ENCODE assay signal across 17 cellular contexts in the genomic region with DNA sequence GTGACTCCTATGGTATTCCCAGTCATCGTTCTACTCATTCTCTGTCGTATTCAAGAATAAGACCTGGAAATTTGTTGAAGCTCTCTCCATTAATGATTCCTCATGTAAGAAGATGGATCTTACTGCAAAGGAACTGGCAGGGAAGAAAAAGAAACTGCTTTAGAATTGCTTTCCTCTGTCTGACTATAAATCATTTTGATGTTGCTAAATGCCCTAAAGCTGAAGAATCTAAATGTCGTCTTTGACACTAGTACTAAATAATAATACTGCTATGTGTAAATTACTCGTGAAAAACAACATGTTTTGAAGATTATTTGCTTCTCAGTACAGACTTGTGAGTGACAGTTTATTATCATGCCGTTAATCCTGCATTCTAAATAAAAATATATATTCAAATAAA. TPM values are rescaled to one million over a fixed set of nuclear protein-coding genes. Genes with fewer than 3 reads are reported as not detected.
DNase-seq lines count a peak whose midpoint lies in the region; ATAC-seq, FAIRE-seq and TF ChIP-seq lines count a peak whose summit lies in the region.
"Had no signal": no experiment of that assay in that cellular context is flagged by ENCODE, and none has a peak within 500 bp of the region (broad histone marks: within the 10 kb centered on the region; RNA-seq: fewer than 3 reads in every experiment).

No MANE protein-coding gene starts in this region.

- H3K4me2 ChIP-seq in K562 (ENCODE audit: insufficient read depth, low read length): peak overlapping the region; percentile 67; the same call in 1 of the 2 replicates
- H3K4me2 ChIP-seq in hepatocyte: no peak overlapping the region
- H3K4me2 ChIP-seq: A549 had no signal

- H3K9me3 Mint-ChIP-seq in activated CD4-positive, alpha-beta memory T cell treated with anti-CD3 and anti-CD28 coated beads, Interleukin-2, amount 10 ng/mL, durations not matched to agents 7 days and 5 days: no peaks in the 10 kb centered on the region
- H3K9me3 Mint-ChIP-seq: CD8-positive, alpha-beta T cell; H9 had no signal

- no TSS peak for BruUV-seq in K562 (replicated peaks; lab: Mats Ljungman, UMichigan)

- H3K36me3 ChIP-seq in K562 (ENCODE audit: control insufficient read depth, insufficient read depth, low read length) (no peaks in the 10 kb centered on the region), hepatocyte (replicated peaks; ENCODE audit: insufficient read depth, low read depth) (no peaks in the 10 kb centered on the region), gastrocnemius medialis (no peaks in the 10 kb centered on the region), uterus (no peaks in the 10 kb centered on the region)

- peak overlapping the region; percentile 86 for H2AFZ ChIP-seq in K562 (ENCODE audit: low read depth, low read length)
- H2AFZ ChIP-seq in hepatocyte: no peak overlapping the region

- H3K4me1 ChIP-seq in K562 (replicated peaks in 1 of 2; ENCODE audit: control insufficient read depth in 2 of 2, insufficient read depth in 2 of 2, low read length in 2 of 2) (peaks cover 16 to 43% of the 10 kb centered on the region in 2 experiments), hepatocyte (ENCODE audit: insufficient read depth) (peaks cover 26% of the 10 kb centered on the region), gastrocnemius medialis (peaks cover 63% of the 10 kb centered on the region in 2 donors), uterus (peaks cover 0 to 9% of the 10 kb centered on the region in 2 donors)

- intact Hi-C loops in K562 (cut with micrococcal nuclease): no loop called here
- intact Hi-C loops in gastrocnemius medialis (cut with DNase I; ENCODE audit: low total_unique reads): loop anchor here (2.0 to 5.0 kb wide), 2 partner anchors 20 to 316 kb away; a partner anchor contains a TSS
- intact Hi-C loops in uterus (cut with DNase I; ENCODE audit: low total_unique reads): no loop called here

- no peak for ATAC-seq in K562
- no peak for ATAC-seq in gastrocnemius medialis
- ATAC-seq: A549; CD8-positive, alpha-beta T cell had no signal

- no peak for TF ChIP-seq EP300 in K562 (IDR thresholded peaks at IDR 0.05; ENCODE audit: low read length)

- H3K9ac ChIP-seq in K562 (ENCODE audit: insufficient read depth in 1 of 2, low read depth in 2 of 2, low read length in 2 of 2): 0 out of 4 replicates have a peak overlapping the region, but pooled peaks of 1 of the 2 experiments have one; percentile 49

- WGBS in K562 (ENCODE audit: insufficient coverage, low coverage, missing lambda C conversion rate): 35% methylated on average over 5 of the region's 5 CpGs
- 89% methylated on average over 5 of the region's 5 CpGs for WGBS in hepatocyte (ENCODE audit: low lambda C conversion rate, missing lambda C conversion rate)

- CTCF ChIA-PET in K562 (lab: Yijun Ruan, JAX; ENCODE audit: low intra/inter-chr PET ratio): no interaction called here
- CTCF ChIA-PET in activated CD4-positive, alpha-beta memory T cell treated with anti-CD3 and anti-CD28 coated beads, Interleukin-2, amount 10 ng/mL, durations not matched to agents 7 days and 5 days (lab: Charles Lee): no interaction called here

- TF ChIP-seq CTCF in K562 (IDR thresholded peaks at IDR 0.05 in 2 of 3, conservative IDR thresholded peaks at IDR 0.05 in 1 of 3; ENCODE audit: insufficient read depth in 2 of 3, low read depth in 1 of 3, low read length in 3 of 3): no peak
- TF ChIP-seq CTCF in hepatocyte (IDR thresholded peaks at IDR 0.05; ENCODE audit: poor library complexity): no peak
- TF ChIP-seq CTCF in gastrocnemius medialis (IDR thresholded peaks at IDR 0.05 in 4 of 5, conservative IDR thresholded peaks at IDR 0.05 in 1 of 5): no peak
- no peak for TF ChIP-seq CTCF in uterus (IDR thresholded peaks at IDR 0.05)

- H3K4me3 Mint-ChIP-seq in activated CD4-positive, alpha-beta memory T cell treated with anti-CD3 and anti-CD28 coated beads, Interleukin-2, amount 10 ng/mL, durations not matched to agents 7 days and 5 days: no peak overlapping the region
- H3K4me3 Mint-ChIP-seq: CD8-positive, alpha-beta T cell; H9 had no signal

- no peaks in the 10 kb centered on the region for H3K36me3 Mint-ChIP-seq in activated CD4-positive, alpha-beta memory T cell treated with anti-CD3 and anti-CD28 coated beads, Interleukin-2, amount 10 ng/mL, durations not matched to agents 7 days and 5 days (ENCODE audit: low read depth)
- H3K36me3 Mint-ChIP-seq: CD14-positive monocyte; CD8-positive, alpha-beta T cell had no signal

- H4K20me1 ChIP-seq in K562 (replicated peaks; ENCODE audit: control insufficient read depth, insufficient read depth, low read length): no peaks in the 10 kb centered on the region
- H4K20me1 ChIP-seq in hepatocyte (ENCODE audit: insufficient read depth, poor library complexity, severe bottlenecking): no peaks in the 10 kb centered on the region

- POLR2A ChIA-PET in K562 (lab: Yijun Ruan, JAX): interaction anchor here (0.5 to 2.4 kb wide), 7 partner anchors 9 to 129 kb away, joined by 3 to 12 read pairs (median 6); no protein-coding TSS in a partner anchor
- POLR2A ChIA-PET in activated CD4-positive, alpha-beta memory T cell treated with anti-CD3 and anti-CD28 coated beads, Interleukin-2, amount 10 ng/mL, durations not matched to agents 7 days and 5 days (lab: Charles Lee): no interaction called here

- TF ChIP-seq RAD21 in K562 (CRISPR knock-in tag; conservative IDR thresholded peaks at IDR 0.05 in 1 of 2, IDR thresholded peaks at IDR 0.05 in 1 of 2): no peak

- no peaks in the 10 kb centered on the region for H3K4me1 Mint-ChIP-seq in activated CD4-positive, alpha-beta memory T cell treated with anti-CD3 and anti-CD28 coated beads, Interleukin-2, amount 10 ng/mL, durations not matched to agents 7 days and 5 days
- H3K4me1 Mint-ChIP-seq: H9 had no signal

- no peaks in the 10 kb centered on the region for H3K79me2 ChIP-seq in K562 (ENCODE audit: control insufficient read depth, insufficient read depth, low read length)
- H3K79me2 ChIP-seq in hepatocyte: no peaks in the 10 kb centered on the region

- no peaks in the 10 kb centered on the region for H3K9me2 ChIP-seq in hepatocyte (replicated peaks; ENCODE audit: insufficient read depth)

- H3K27me3 ChIP-seq in K562 (ENCODE audit: control insufficient read depth in 2 of 2, insufficient read depth in 2 of 2, low read length in 2 of 2) (no peaks in the 10 kb centered on the region), hepatocyte (no peaks in the 10 kb centered on the region), gastrocnemius medialis (no peaks in the 10 kb centered on the region), uterus (no peaks in the 10 kb centered on the region)

- FAIRE-seq in K562 (lab: Jason Lieb, UNC): no peak
- FAIRE-seq: A549, GM12892 had no signal

- H3K27ac ChIP-seq in K562 (ENCODE audit: extremely low read depth, low read depth, low read length) (peak overlapping the region; percentile 63; the same call in 2 of the 3 replicates), hepatocyte (peak overlapping the region; percentile 75), gastrocnemius medialis (peak overlapping the region; percentile 71 to 85 (median 82)), uterus (peak overlapping the region; percentile 10 to 43)
- H3K27ac ChIP-seq: A549 had no signal

- H3K4me3 ChIP-seq in K562 (no peak overlapping the region), hepatocyte (no peak overlapping the region), gastrocnemius medialis (no peak overlapping the region), uterus (no peak overlapping the region)
- H3K4me3 ChIP-seq: A549 had no signal

- no peak for TF ChIP-seq POLR2A in K562 (conservative IDR thresholded peaks at IDR 0.05)
- no peak for TF ChIP-seq POLR2A in gastrocnemius medialis (IDR thresholded peaks at IDR 0.05)
- TF ChIP-seq POLR2A in uterus (IDR thresholded peaks at IDR 0.05): no peak

- H3K27ac Mint-ChIP-seq in activated CD4-positive, alpha-beta memory T cell treated with anti-CD3 and anti-CD28 coated beads, Interleukin-2, amount 10 ng/mL, durations not matched to agents 7 days and 5 days: no peak overlapping the region
- H3K27ac Mint-ChIP-seq: CD8-positive, alpha-beta T cell; H9 had no signal

- in situ Hi-C loops in K562 (cut with MboI): no loop called here
- in situ Hi-C loops in gastrocnemius medialis (cut with MboI; ENCODE audit: low sequenced_read_pairs in 4 of 4): no loop called here

- H3K9me3 ChIP-seq in K562 (replicated peaks; ENCODE audit: control insufficient read depth, insufficient read depth, low read depth, low read length): no peaks in the 10 kb centered on the region
- H3K9me3 ChIP-seq in hepatocyte (ENCODE audit: low read depth): no peaks in the 10 kb centered on the region
- H3K9me3 ChIP-seq in gastrocnemius medialis: no peaks in the 10 kb centered on the region
- no peaks in the 10 kb centered on the region for H3K9me3 ChIP-seq in uterus
- H3K9me3 ChIP-seq: A549, Caco-2 had no signal

- no peaks in the 10 kb centered on the region for H3K9me1 ChIP-seq in K562 (ENCODE audit: control insufficient read depth, insufficient read depth, low read length)

- no peaks in the 10 kb centered on the region for H3K27me3 Mint-ChIP-seq in activated CD4-positive, alpha-beta memory T cell treated with anti-CD3 and anti-CD28 coated beads, Interleukin-2, amount 10 ng/mL, durations not matched to agents 7 days and 5 days

- DNase-seq in K562 (ENCODE audit: extremely low read depth in 1 of 4, low spot score in 3 of 4) (no peak), hepatocyte (ENCODE audit: low spot score) (no peak), gastrocnemius medialis (no peak), uterus (no peak), superior temporal gyrus (ENCODE audit: extremely low spot score) (no peak), AG20443 (ENCODE audit: low spot score) (no peak)
- no peak for DNase-seq in activated CD4-positive, alpha-beta memory T cell treated with anti-CD3 and anti-CD28 coated beads, Interleukin-2, amount 10 ng/mL, durations not matched to agents 7 days and 5 days
- DNase-seq: Caco-2; CD8-positive, alpha-beta T cell; DND-41; GDM1; GOT3; H9; IMR-90 had no signal

RNA-seq across cellular contexts. Expression of a gene that starts 20.5 kb away (rescaled TPM):
- 54.7 and 71.0 TPM in 2 replicates for total RNA-seq in K562 (2011; cell fraction: chromatin; rRNA removed; ENCODE audit: low replicate concordance)
- total RNA-seq in K562 (2011; cell fraction: nucleolus; rRNA removed): 35.4 TPM in 2 replicates
- 46.5 and 66.0 TPM in 2 replicates for total RNA-seq in K562 (2011; cell fraction: nucleoplasm; rRNA removed)
- 31.1 and 31.5 TPM in 2 replicates for total RNA-seq in K562 (2014; rRNA removed)
- total RNA-seq in K562 (2014; rRNA removed; fragmentation: Illumina TruSeq; extraction: Trizol): 27.2 and 29.2 TPM in 2 replicates
- 37.8 and 43.5 TPM in 2 replicates for total RNA-seq in K562 (2015; rRNA removed; fragmentation: Illumina TruSeq; extraction: Trizol)
- total RNA-seq in K562 (2021): 32.5 and 34.4 TPM in 2 replicates
- polyA plus RNA-seq in K562 (2011; rRNA removed): 41.9 and 46.1 TPM in 2 replicates
- 21.3 and 30.8 TPM in 2 replicates for polyA plus RNA-seq in K562 (2011; cell fraction: cytosol; rRNA removed)
- polyA plus RNA-seq in K562 (2011; cell fraction: nucleus; rRNA removed): 66.4 and 72.9 TPM in 2 replicates
- 31.8 and 37.9 TPM in 2 replicates for polyA plus RNA-seq in K562 (2012)
- polyA plus RNA-seq in K562 (2014; fragmentation: Illumina TruSeq; extraction: Trizol): 27.1 and 29.8 TPM in 2 replicates
- 10 to 100 TPM; 10.8 to 12.9 TPM for polyA plus RNA-seq in K562 (2014; fragmentation: Nextera tagmentation; extraction: Ambion mirVana)
- 33.4 and 37.1 TPM in 2 replicates for polyA plus RNA-seq in K562 (2014; rRNA removed)
- 49.0 and 49.4 TPM in 2 replicates for polyA minus RNA-seq in K562 (2011; rRNA and poly(A)+ RNA removed)
- 22.9 and 24.3 TPM in 2 replicates for polyA minus RNA-seq in K562 (2011; cell fraction: cytosol; rRNA and poly(A)+ RNA removed)
- polyA minus RNA-seq in K562 (2011; cell fraction: nucleus; rRNA and poly(A)+ RNA removed): 36.1 and 55.1 TPM in 2 replicates
- total RNA-seq in hepatocyte: 69.4 and 76.0 TPM in 2 replicates
- polyA plus RNA-seq in hepatocyte: 85.7 and 86.5 TPM in 2 replicates
- total RNA-seq in gastrocnemius medialis: 10 to 100 TPM in 3 of 4 donors, 1 to 10 TPM in 1; 8.9 to 28.6 (median 18.3) TPM
- 10 to 100 TPM; 11.5 to 79.2 (median 58.7) TPM for total RNA-seq in uterus
- 10 to 100 TPM; 16.2 to 18.6 TPM for total RNA-seq in activated CD4-positive, alpha-beta memory T cell treated with anti-CD3 and anti-CD28 coated beads, Interleukin-2, amount 10 ng/mL, durations not matched to agents 7 days and 5 days

Comparison
In these comparisons a context has a peak if more than half of its experiments do, and no peak if none do; other contexts are left out.
1. H3K27ac ChIP-seq: peak in every context shown above with its lines; median percentile 82 in gastrocnemius medialis; 75 in hepatocyte; 63 in K562; 26 in uterus.